In the genomic region with DNA sequence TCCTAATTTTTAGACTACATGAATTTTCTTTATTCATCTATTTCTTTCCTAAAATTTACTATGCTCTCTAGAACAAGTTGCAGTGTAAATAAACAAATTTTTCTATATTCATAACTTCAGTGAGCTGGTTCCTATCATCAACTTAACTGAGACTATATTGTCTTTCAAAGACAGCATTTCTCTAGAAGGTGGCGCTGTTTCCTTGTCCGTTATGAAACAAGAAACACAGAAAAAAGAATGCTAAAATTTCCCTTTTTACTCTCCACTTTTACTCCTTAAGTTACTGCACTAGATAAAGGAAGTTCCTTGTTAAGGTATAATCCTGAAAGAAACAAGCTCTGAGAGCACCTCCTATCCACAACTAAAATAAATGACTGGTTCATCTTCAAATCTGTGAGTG, we compare ENCODE assay signal across 14 cellular contexts. TPM values are rescaled to one million over a fixed set of nuclear protein-coding genes. Genes with fewer than 3 reads are reported as not detected.
DNase-seq lines count a peak whose midpoint lies in the region; ATAC-seq and TF ChIP-seq lines count a peak whose summit lies in the region.
"Had no signal": no experiment of that assay in that cellular context is flagged by ENCODE, and none has a peak within 500 bp of the region (broad histone marks: within the 10 kb centered on the region; RNA-seq: fewer than 3 reads in every experiment).

No MANE protein-coding gene starts in this region.

- peak; percentile 66 for TF ChIP-seq CTCF in 22Rv1 (IDR thresholded peaks at IDR 0.05)
- peak; percentile 58 for TF ChIP-seq CTCF in GM10248 (IDR thresholded peaks at IDR 0.05; ENCODE audit: control extremely low read depth, extremely low read depth, low read depth, missing control alignments)
- TF ChIP-seq CTCF in epithelial cell of esophagus (IDR thresholded peaks at IDR 0.05; ENCODE audit: insufficient read depth, low read depth, low read length, missing control alignments), result peak; percentile 28
- no peak for TF ChIP-seq CTCF in glutamatergic neuron (IDR thresholded peaks at IDR 0.05; ENCODE audit: partially characterized antibody, unreplicated experiment)

- H3K4me3 ChIP-seq in epithelial cell of esophagus (ENCODE audit: low read length), result no peak overlapping the region
- H3K4me3 ChIP-seq: esophagus muscularis mucosa had no signal

- no peak for ATAC-seq in HG03039 (IDR thresholded peaks at IDR 0.05; ENCODE audit: unreplicated experiment)

- CTCF ChIA-PET in GM10248 (lab: Yijun Ruan, JAX), result interaction anchor here (0.9 to 2.2 kb wide), 12 partner anchors 8 to 200 kb away, joined by 3 to 5 read pairs (median 3); no protein-coding TSS in a partner anchor

- H3K27ac Mint-ChIP-seq in glutamatergic neuron (ENCODE audit: unreplicated experiment), result no peak overlapping the region
- H3K27ac Mint-ChIP-seq: activated naive CD4-positive, alpha-beta T cell treated with anti-CD3 and anti-CD28 coated beads, Interleukin-2, amount 10 ng/mL, durations not matched to agents 7 days and 5 days had no signal

- H3K4me1 Mint-ChIP-seq in glutamatergic neuron (ENCODE audit: low read depth, unreplicated experiment), result no peaks in the 10 kb centered on the region

- H3K27ac ChIP-seq in 22Rv1, result no peak overlapping the region
- H3K27ac ChIP-seq: esophagus muscularis mucosa had no signal

- no peak overlapping the region for H3K4me3 Mint-ChIP-seq in glutamatergic neuron (ENCODE audit: unreplicated experiment)
- H3K4me3 Mint-ChIP-seq: activated naive CD4-positive, alpha-beta T cell treated with anti-CD3 and anti-CD28 coated beads, Interleukin-2, amount 10 ng/mL, durations not matched to agents 7 days and 5 days had no signal

- DNase-seq in GM10248 (ENCODE audit: extremely low spot score) (peak; percentile 22), NCI-H69 (lab: John Stamatoyannopoulos, UW) (peak; percentile 2), epithelial cell of esophagus (ENCODE audit: low read depth) (peak; percentile 22), retina (no peak), GM19240 (ENCODE audit: insufficient read length, low spot score) (no peak), glutamatergic neuron (no peak)
- DNase-seq: activated naive CD4-positive, alpha-beta T cell treated with anti-CD3 and anti-CD28 coated beads, Interleukin-2, amount 10 ng/mL, durations not matched to agents 7 days and 5 days; COR-L47; NCI-H2029 treated with DMSO at 0.1 percent for 48 hours had no signal

- POLR2A ChIA-PET in GM10248 (lab: Yijun Ruan, JAX), result no interaction called here

- no peaks in the 10 kb centered on the region for H3K36me3 Mint-ChIP-seq in glutamatergic neuron (ENCODE audit: unreplicated experiment)
- H3K36me3 Mint-ChIP-seq: activated naive CD4-positive, alpha-beta T cell treated with anti-CD3 and anti-CD28 coated beads, Interleukin-2, amount 10 ng/mL, durations not matched to agents 7 days and 5 days had no signal

- no peaks in the 10 kb centered on the region for H3K27me3 Mint-ChIP-seq in glutamatergic neuron (ENCODE audit: unreplicated experiment)

- no peaks in the 10 kb centered on the region for H3K9me3 Mint-ChIP-seq in glutamatergic neuron (ENCODE audit: unreplicated experiment)
- H3K9me3 Mint-ChIP-seq: activated naive CD4-positive, alpha-beta T cell treated with anti-CD3 and anti-CD28 coated beads, Interleukin-2, amount 10 ng/mL, durations not matched to agents 7 days and 5 days had no signal

RNA-seq across cellular contexts. Expression of a gene that starts 8.2 kb away (rescaled TPM):
- total RNA-seq in glutamatergic neuron (ENCODE audit: unreplicated experiment), result not detected
- total RNA-seq: esophagus muscularis mucosa; T-helper 2 cell treated with Interferon-gamma antibody and Interleukin-4, amounts not matched to agents 100 ng/mL and 5 ng/mL, for 36 hours; urinary bladder had no signal

RNA-seq across cellular contexts. Expression of a gene that starts 30.8 kb away (rescaled TPM):
- not detected for total RNA-seq in glutamatergic neuron (ENCODE audit: unreplicated experiment)

RNA-seq across cellular contexts. Expression of a gene that starts 58.6 kb away (rescaled TPM):
- total RNA-seq in glutamatergic neuron (ENCODE audit: unreplicated experiment), result not detected
- total RNA-seq: esophagus muscularis mucosa; T-helper 2 cell treated with Interferon-gamma antibody and Interleukin-4, amounts not matched to agents 100 ng/mL and 5 ng/mL, for 36 hours; urinary bladder had no signal

RNA-seq across cellular contexts. Expression of a gene that starts 59.1 kb away (rescaled TPM):
- total RNA-seq in glutamatergic neuron (ENCODE audit: unreplicated experiment), result not detected
- total RNA-seq: esophagus muscularis mucosa, urinary bladder had no signal

Comparison
In these comparisons a context has a peak if more than half of its experiments do, and no peak if none do; other contexts are left out.
1. DNase-seq: peak in GM10248 (single experiment), NCI-H69 (single experiment) and epithelial cell of esophagus (single experiment); none in retina (single experiment), GM19240 (single experiment) and glutamatergic neuron (single experiment).